8 cellular contexts compared by ENCODE assay signal in genomic region chr3:28726840-28727239, GRCh38.
DNase-seq lines count a peak whose midpoint lies in the region; ATAC-seq and TF ChIP-seq lines count a peak whose summit lies in the region.

No MANE protein-coding gene starts in this region.

- TF ChIP-seq CTCF in GM10248 (IDR thresholded peaks at IDR 0.05; ENCODE audit: control extremely low read depth, extremely low read depth, low read depth, missing control alignments) (peak; percentile 29), GM20000 (IDR thresholded peaks at IDR 0.05; ENCODE audit: extremely low read depth, missing control alignments) (peak; percentile 49), lower leg skin (IDR thresholded peaks at IDR 0.05) (no peak)

- no peak overlapping the region for H3K27ac Mint-ChIP-seq in stimulated activated effector memory CD8-positive, alpha-beta T cell treated with anti-CD3 and anti-CD28 coated beads, Interleukin-12 subunit alpha, Interleukin-12 subunit beta, amount 100 ng/mL, for 72 hours
- no peak overlapping the region for H3K27ac Mint-ChIP-seq in activated T-helper 17 cell treated with anti-CD3 and anti-CD28 coated beads, Interleukin-2, amount 50 U/mL, for 72 hours

- H3K9me3 Mint-ChIP-seq in stimulated activated effector memory CD8-positive, alpha-beta T cell treated with anti-CD3 and anti-CD28 coated beads, Interleukin-12 subunit alpha, Interleukin-12 subunit beta, amount 100 ng/mL, for 72 hours, result no peaks in the 10 kb centered on the region
- peaks cover 11% of the 10 kb centered on the region for H3K9me3 Mint-ChIP-seq in activated T-helper 17 cell treated with anti-CD3 and anti-CD28 coated beads, Interleukin-2, amount 50 U/mL, for 72 hours

- H3K36me3 Mint-ChIP-seq in stimulated activated effector memory CD8-positive, alpha-beta T cell treated with anti-CD3 and anti-CD28 coated beads, Interleukin-12 subunit alpha, Interleukin-12 subunit beta, amount 100 ng/mL, for 72 hours, result no peaks in the 10 kb centered on the region
- no peaks in the 10 kb centered on the region for H3K36me3 Mint-ChIP-seq in activated T-helper 17 cell treated with anti-CD3 and anti-CD28 coated beads, Interleukin-2, amount 50 U/mL, for 72 hours (ENCODE audit: low read depth)

- no peak for TF ChIP-seq POLR2A in lower leg skin (IDR thresholded peaks at IDR 0.05)

- H3K27me3 Mint-ChIP-seq in activated T-helper 17 cell treated with anti-CD3 and anti-CD28 coated beads, Interleukin-2, amount 50 U/mL, for 72 hours, result no peaks in the 10 kb centered on the region

- H3K4me3 ChIP-seq in lower leg skin (ENCODE audit: low read depth, poor library complexity, severe bottlenecking), result no peak overlapping the region

- POLR2A ChIA-PET in GM10248 (lab: Yijun Ruan, JAX), result no interaction called here

- H3K4me1 Mint-ChIP-seq in stimulated activated effector memory CD8-positive, alpha-beta T cell treated with anti-CD3 and anti-CD28 coated beads, Interleukin-12 subunit alpha, Interleukin-12 subunit beta, amount 100 ng/mL, for 72 hours, result no peaks in the 10 kb centered on the region
- no peaks in the 10 kb centered on the region for H3K4me1 Mint-ChIP-seq in activated T-helper 17 cell treated with anti-CD3 and anti-CD28 coated beads, Interleukin-2, amount 50 U/mL, for 72 hours

- CTCF ChIA-PET in GM10248 (lab: Yijun Ruan, JAX), result interaction anchor here (1.0 to 3.7 kb wide), 6 partner anchors 14 to 405 kb away, joined by 3 to 12 read pairs (median 6); no protein-coding TSS in a partner anchor

- 57 to 60% methylated on average over 3 of the region's 3 CpGs for WGBS in lower leg skin, 2 donors

- intact Hi-C loops in Right ventricle myocardium superior (cut with DNase I), result loop anchor here (10.0 kb wide), 2 partner anchors 52 to 242 kb away; no protein-coding TSS in a partner anchor
- intact Hi-C loops in lower leg skin (cut with DNase I; ENCODE audit: low total_unique reads), result loop anchor here (10.0 kb wide), 1 partner anchor 342 kb away; no protein-coding TSS in a partner anchor

- H3K4me3 Mint-ChIP-seq in stimulated activated effector memory CD8-positive, alpha-beta T cell treated with anti-CD3 and anti-CD28 coated beads, Interleukin-12 subunit alpha, Interleukin-12 subunit beta, amount 100 ng/mL, for 72 hours, result no peak overlapping the region
- H3K4me3 Mint-ChIP-seq in activated T-helper 17 cell treated with anti-CD3 and anti-CD28 coated beads, Interleukin-2, amount 50 U/mL, for 72 hours, result no peak overlapping the region

- peak; percentile 87 for ATAC-seq in Right ventricle myocardium superior (ENCODE audit: poor library complexity)
- ATAC-seq in stimulated activated effector memory CD8-positive, alpha-beta T cell treated with anti-CD3 and anti-CD28 coated beads, Interleukin-12 subunit alpha, Interleukin-12 subunit beta, amount 100 ng/mL, for 72 hours, result peak; percentile 39
- ATAC-seq in activated T-helper 17 cell treated with anti-CD3 and anti-CD28 coated beads, Interleukin-2, amount 50 U/mL, for 72 hours (replicated peaks), result no peak

- DNase-seq in GM10248 (ENCODE audit: extremely low spot score) (peak; percentile 24), GM20000 (ENCODE audit: low spot score) (peak; percentile 20), HT-29 (ENCODE audit: low spot score) (peak; percentile 48), RPMI7951 (ENCODE audit: low read depth) (peak; percentile 4), Right ventricle myocardium superior (peak; percentile 60), lower leg skin (ENCODE audit: low spot score in 2 of 2) (no peak)
- DNase-seq in stimulated activated effector memory CD8-positive, alpha-beta T cell treated with anti-CD3 and anti-CD28 coated beads, Interleukin-12 subunit alpha, Interleukin-12 subunit beta, amount 100 ng/mL, for 72 hours (ENCODE audit: low spot score in 2 of 2), result no peak

Comparison
In these comparisons a context has a peak if more than half of its experiments do, and no peak if none do; other contexts are left out.
1. DNase-seq: peak in GM10248 (single experiment), GM20000 (single experiment), HT-29 (single experiment), RPMI7951 (single experiment) and Right ventricle myocardium superior (single experiment); none in stimulated activated effector memory CD8-positive, alpha-beta T cell treated with anti-CD3 and anti-CD28 coated beads, Interleukin-12 subunit alpha, Interleukin-12 subunit beta, amount 100 ng/mL, for 72 hours (0 of 2) and lower leg skin (0 of 2).
2. CTCF ChIP-seq: peak in GM10248 (single experiment) and GM20000 (single experiment); none in lower leg skin (0 of 3).